Comparison of ENCODE assay signal across 21 cellular contexts in genomic region chr1:83531910-83532309, GRCh38.
"Had no signal": no experiment of that assay in that cellular context is flagged by ENCODE, and none has a peak within 500 bp of the region (broad histone marks: within the 10 kb centered on the region; RNA-seq: fewer than 3 reads in every experiment).

No MANE protein-coding gene starts in this region.

- H2AFZ ChIP-seq: parathyroid adenoma had no signal

- H3K27ac ChIP-seq: colonic mucosa, dorsolateral prefrontal cortex, esophagus squamous epithelium, neutrophil, parathyroid adenoma, upper lobe of left lung, WERI-Rb-1 had no signal

- H3K4me3 ChIP-seq: colonic mucosa, dorsolateral prefrontal cortex, esophagus squamous epithelium, upper lobe of left lung had no signal

- H3K36me3 ChIP-seq: colonic mucosa, esophagus squamous epithelium, neutrophil, upper lobe of left lung, WERI-Rb-1 had no signal

- H3K27me3 ChIP-seq: colonic mucosa, dorsolateral prefrontal cortex, esophagus squamous epithelium, neutrophil, upper lobe of left lung had no signal

- H3K9ac ChIP-seq: parathyroid adenoma had no signal

- ATAC-seq: activated CD8-positive, alpha-beta memory T cell treated with anti-CD3 and anti-CD28 coated beads, Interleukin-2, amount 10 ng/mL, durations not matched to agents 7 days and 5 days; activated CD8-positive, alpha-beta T cell treated with anti-CD3 and anti-CD28 coated beads for 36 hours; effector memory CD8-positive, alpha-beta T cell; left ventricle myocardium superior; natural killer cell; right cardiac atrium; stimulated activated naive CD8-positive, alpha-beta T cell treated with anti-CD3 and anti-CD28 coated beads, Interleukin-15, Interleukin-2, amounts not matched to agents 100 U/mL and 50 U/mL, for 24 hours had no signal

- DNase-seq: activated CD4-positive, alpha-beta T cell treated with anti-CD3 and anti-CD28 coated beads, Interleukin-2, amount 10 ng/mL, durations not matched to agents 7 days and 5 days; activated CD4-positive, CD25-positive, alpha-beta regulatory T cell treated with anti-CD3 and anti-CD28 coated beads, Interleukin-2, amount 50 U/mL, for 72 hours; activated CD8-positive, alpha-beta memory T cell treated with anti-CD3 and anti-CD28 coated beads, Interleukin-2, amount 10 ng/mL, durations not matched to agents 7 days and 5 days; activated CD8-positive, alpha-beta T cell treated with anti-CD3 and anti-CD28 coated beads for 36 hours; colonic mucosa; dorsolateral prefrontal cortex; effector memory CD8-positive, alpha-beta T cell; esophagus squamous epithelium; immature natural killer cell; left ventricle myocardium superior; midbrain; natural killer cell; right cardiac atrium; stimulated activated CD4-positive, alpha-beta T cell treated with anti-CD3 and anti-CD28 coated beads, Interleukin-12 subunit alpha, Interleukin-12 subunit beta, amount 100 ng/mL, for 4 hours; stimulated activated CD4-positive, alpha-beta T cell treated with anti-CD3 and anti-CD28 coated beads, Interleukin-4, amount 100 ng/mL, for 4 hours; stimulated activated naive CD8-positive, alpha-beta T cell treated with anti-CD3 and anti-CD28 coated beads, Interleukin-15, Interleukin-2, amounts not matched to agents 100 U/mL and 50 U/mL, for 24 hours; T-helper 1 cell; upper lobe of left lung; WERI-Rb-1 had no signal

- H3K9me3 ChIP-seq: colonic mucosa, esophagus squamous epithelium, neutrophil, upper lobe of left lung had no signal

- H3K79me2 ChIP-seq: parathyroid adenoma had no signal

- H3K4me1 ChIP-seq: colonic mucosa, esophagus squamous epithelium, parathyroid adenoma, upper lobe of left lung had no signal
